ENCODE assay signal across 8 cellular contexts in the genomic region with DNA sequence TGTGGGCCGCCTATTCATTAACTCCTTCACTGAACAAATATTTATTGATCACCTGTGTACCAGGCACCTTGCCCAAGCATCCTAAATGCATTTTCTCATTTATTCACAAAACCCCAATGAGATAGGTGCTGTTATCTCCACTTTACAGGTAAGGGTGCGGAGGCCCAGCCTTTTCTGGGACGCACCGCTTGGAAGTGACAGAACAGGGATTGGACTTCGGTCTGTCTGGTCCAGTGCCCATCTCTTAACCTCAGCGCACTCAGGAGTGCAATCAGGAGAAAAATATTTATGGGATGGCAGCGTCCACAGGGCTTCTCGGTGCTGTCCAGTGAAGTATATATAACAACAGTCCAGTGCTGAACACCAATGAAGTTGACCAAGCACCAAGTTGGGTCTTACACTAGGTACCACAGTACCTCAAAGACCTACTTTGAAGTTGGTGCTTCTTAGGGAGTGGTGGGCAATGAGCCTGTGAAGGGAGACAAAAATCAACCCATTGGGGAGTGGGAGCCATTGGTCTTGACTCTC. TPM values are rescaled to one million over a fixed set of nuclear protein-coding genes. Genes with fewer than 3 reads are reported as not detected.
DNase-seq lines count a peak whose midpoint lies in the region; ATAC-seq and TF ChIP-seq lines count a peak whose summit lies in the region.

No MANE protein-coding gene starts in this region.

- peak overlapping the region in 1 of 10 donors; percentile 38 for H3K27ac Mint-ChIP-seq in naive thymus-derived CD8-positive, alpha-beta T cell

- TF ChIP-seq CTCF in AG10803 (conservative IDR thresholded peaks at IDR 0.05; ENCODE audit: low read length): no peak
- TF ChIP-seq CTCF in Loucy (conservative IDR thresholded peaks at IDR 0.05; ENCODE audit: low read length): no peak

- H3K4me1 ChIP-seq in Loucy (ENCODE audit: insufficient read depth, low read length, poor library complexity, severe bottlenecking): no peaks in the 10 kb centered on the region
- peaks cover 15 to 16% of the 10 kb centered on the region in 2 donors for H3K4me1 ChIP-seq in duodenal mucosa (ENCODE audit: control insufficient read depth in 1 of 2, insufficient read depth in 2 of 2, low read length in 2 of 2)

- H3K4me3 ChIP-seq in AG10803 (ENCODE audit: low read length) (peak overlapping the region; percentile 71), Loucy (ENCODE audit: low read length, poor library complexity, severe bottlenecking) (peak overlapping the region; percentile 65), duodenal mucosa (ENCODE audit: low read depth in 1 of 2, low read length in 2 of 2) (peak overlapping the region; percentile 90 to 93)

- H2AFZ ChIP-seq in Loucy (ENCODE audit: low read length): peak overlapping the region; percentile 87

- peaks cover 4 to 15% (median 10%) of the 10 kb centered on the region in 4 donors for H3K4me1 Mint-ChIP-seq in naive thymus-derived CD8-positive, alpha-beta T cell

- H3K4me2 ChIP-seq in Loucy (ENCODE audit: low read depth, low read length, poor library complexity, severe bottlenecking): peak overlapping the region; percentile 57

- H3K9ac ChIP-seq in Loucy (ENCODE audit: low read depth, low read length, poor library complexity, severe bottlenecking): no peak overlapping the region
- H3K9ac ChIP-seq in duodenal mucosa (ENCODE audit: low read depth in 1 of 2, low read length in 2 of 2): peak overlapping the region in 1 of 2 donors; percentile 71

- no peaks in the 10 kb centered on the region for H3K9me3 Mint-ChIP-seq in naive thymus-derived CD8-positive, alpha-beta T cell

- H4K20me1 ChIP-seq in Loucy (ENCODE audit: insufficient read depth, low read length, poor library complexity, severe bottlenecking): no peaks in the 10 kb centered on the region

- H3K4me3 Mint-ChIP-seq in naive thymus-derived CD8-positive, alpha-beta T cell: peak overlapping the region; percentile 84 to 92 (median 88)

- no peaks in the 10 kb centered on the region for H3K79me2 ChIP-seq in Loucy (ENCODE audit: insufficient read depth, low read length)

- no peak overlapping the region for H3K27ac ChIP-seq in duodenal mucosa (ENCODE audit: low read depth, low read length)

- POLR2A ChIA-PET in naive thymus-derived CD8-positive, alpha-beta T cell (lab: Charles Lee): interaction anchor here (0.6 to 1.8 kb wide), 4 partner anchors 21 to 357 kb away, joined by 4 to 7 read pairs (median 5); a partner anchor contains a TSS

- no peak for ATAC-seq in naive thymus-derived CD8-positive, alpha-beta T cell

- peaks cover 1 to 15% (median 8%) of the 10 kb centered on the region in 5 donors for H3K27me3 Mint-ChIP-seq in naive thymus-derived CD8-positive, alpha-beta T cell

- no peaks in the 10 kb centered on the region for H3K9me2 ChIP-seq in Loucy (replicated peaks; ENCODE audit: low read depth, low read length)

- no peaks in the 10 kb centered on the region for H3K36me3 ChIP-seq in Loucy (ENCODE audit: insufficient read depth, low read length)
- H3K36me3 ChIP-seq in duodenal mucosa (ENCODE audit: control insufficient read depth in 1 of 2, insufficient read depth in 2 of 2, low read length in 2 of 2): no peaks in the 10 kb centered on the region

- H3K9me3 ChIP-seq in Loucy (ENCODE audit: insufficient read depth, low read depth, low read length) (no peaks in the 10 kb centered on the region), duodenal mucosa (ENCODE audit: control insufficient read depth in 1 of 2, low read length in 2 of 2) (no peaks in the 10 kb centered on the region)

- H3F3A ChIP-seq in Loucy (ENCODE audit: low read depth): no peaks in the 10 kb centered on the region

- H3K36me3 Mint-ChIP-seq in naive thymus-derived CD8-positive, alpha-beta T cell: peaks cover 0 to 3% (median 0%) of the 10 kb centered on the region in 3 donors

- H3K27me3 ChIP-seq in Loucy (ENCODE audit: insufficient read depth, low read length, poor library complexity, severe bottlenecking): no peaks in the 10 kb centered on the region
- no peaks in the 10 kb centered on the region for H3K27me3 ChIP-seq in duodenal mucosa (ENCODE audit: control insufficient read depth in 1 of 2, insufficient read depth in 2 of 2, low read length in 2 of 2)

- DNase-seq in AG10803 (ENCODE audit: low read depth) (no peak), Ammon's horn (ENCODE audit: low spot score) (no peak), NCI-H1436 treated with DMSO at 0.1 percent for 48 hours (lab: John Stamatoyannopoulos, UW) (no peak), NCI-H128 (lab: John Stamatoyannopoulos, UW; ENCODE audit: unreplicated experiment) (no peak), NCI-H524 (lab: John Stamatoyannopoulos, UW) (no peak)
- no peak for DNase-seq in naive thymus-derived CD8-positive, alpha-beta T cell

RNA-seq across cellular contexts. Expression of a gene that starts 18.9 kb away (rescaled TPM):
- total RNA-seq in naive thymus-derived CD8-positive, alpha-beta T cell: 1 to 10 TPM; 1.9 to 2.0 TPM
- under 1 TPM in 1 of 3 donors, not detected in 2; 0.43 TPM for polyA plus RNA-seq in naive thymus-derived CD8-positive, alpha-beta T cell
